In the genomic region with DNA sequence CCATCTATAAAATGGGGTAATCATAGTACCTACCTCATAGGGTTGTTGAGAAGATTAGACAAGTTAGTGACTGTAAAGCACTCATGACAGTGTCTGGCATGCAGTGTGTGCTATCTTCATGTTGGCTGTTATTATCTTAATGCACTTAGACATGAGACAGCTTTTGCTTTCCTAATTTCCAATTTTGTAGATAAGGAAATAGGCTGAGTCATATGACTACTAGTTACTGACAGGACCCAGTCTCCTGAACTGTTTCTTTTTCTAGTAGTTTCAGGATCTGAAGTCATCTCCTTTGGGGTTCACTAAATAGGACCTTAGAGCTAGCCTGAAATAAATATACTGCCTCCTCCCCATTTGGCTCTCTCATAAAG, we compare ENCODE assay signal across 16 cellular contexts.
"Had no signal": no experiment of that assay in that cellular context is flagged by ENCODE, and none has a peak within 500 bp of the region (broad histone marks: within the 10 kb centered on the region; RNA-seq: fewer than 3 reads in every experiment).

No MANE protein-coding gene starts in this region.

- H3K4me1 ChIP-seq: adrenal gland, neural progenitor cell, psoas muscle, tibial nerve, uterus had no signal

- H3K9ac ChIP-seq: neural progenitor cell had no signal

- H2AFZ ChIP-seq: neural progenitor cell had no signal

- H3K4me3 ChIP-seq: adrenal gland, neural progenitor cell, psoas muscle, skin epidermis, tibial nerve, uterus had no signal

- H3K36me3 ChIP-seq: adrenal gland, neural progenitor cell, tibial nerve, uterus had no signal

- H3K27me3 ChIP-seq: adrenal gland, neural progenitor cell, uterus had no signal

- H3K4me2 ChIP-seq: neural progenitor cell had no signal

- H3K9me3 ChIP-seq: adrenal gland, psoas muscle, tibial nerve, uterus had no signal

- DNase-seq: activated CD4-positive, alpha-beta T cell treated with anti-CD3 and anti-CD28 coated beads, Interleukin-2, amount 10 ng/mL, durations not matched to agents 7 days and 5 days; activated CD4-positive, CD25-positive, alpha-beta regulatory T cell; activated CD8-positive, alpha-beta memory T cell treated with anti-CD3 and anti-CD28 coated beads, Interleukin-2, amount 50 U/mL, for 4 hours; activated gamma-delta T cell; activated T-cell treated with anti-CD3 and anti-CD28 coated beads, Interleukin-2, amount 50 U/mL, for 48 hours; adrenal gland; effector CD4-positive, alpha-beta T cell; psoas muscle; right cardiac atrium; stimulated activated CD4-positive, alpha-beta T cell treated with anti-CD3 and anti-CD28 coated beads, Interleukin-15, amount 100 ng/mL, for 24 hours; stimulated activated CD4-positive, alpha-beta T cell treated with anti-CD3 and anti-CD28 coated beads, Interleukin-2, amount 100 ng/mL, for 48 hours; T-helper 9 cell; uterus had no signal

- H3K27ac ChIP-seq: adrenal gland, neural progenitor cell, psoas muscle, skin epidermis, tibial nerve, uterus had no signal
